Comparison of ENCODE assay signal across 17 cellular contexts in genomic region chr12:105396983-105397382, GRCh38.
"Had no signal": no experiment of that assay in that cellular context is flagged by ENCODE, and none has a peak within 500 bp of the region (broad histone marks: within the 10 kb centered on the region; RNA-seq: fewer than 3 reads in every experiment).

No MANE protein-coding gene starts in this region.

- DNase-seq: colonic mucosa; cortex of kidney; dorsolateral prefrontal cortex; effector CD4-positive, alpha-beta T cell; effector CD8-positive, alpha-beta T cell; effector memory CD4-positive, alpha-beta T cell; effector memory CD8-positive, alpha-beta T cell; erythroblast; esophagus squamous epithelium; foreskin fibroblast; foreskin keratinocyte; foreskin melanocyte; gastrocnemius medialis; glutamatergic neuron; head of caudate nucleus; heart left ventricle; heart right ventricle had no signal
